8 cellular contexts compared by ENCODE assay signal in genomic region chr4:153873741-153874140, GRCh38.
"Had no signal": no experiment of that assay in that cellular context is flagged by ENCODE, and none has a peak within 500 bp of the region (broad histone marks: within the 10 kb centered on the region; RNA-seq: fewer than 3 reads in every experiment).

No MANE protein-coding gene starts in this region.

- DNase-seq: H9, HFFc6, KBM-7 had no signal

- H3K27ac Mint-ChIP-seq: GM23338, H9, HFFc6, IgD-negative memory B cell had no signal

- H3K36me3 Mint-ChIP-seq: IgD-negative memory B cell had no signal

- H3K4me2 ChIP-seq: GM23338 had no signal

- H2AFZ ChIP-seq: GM23338 had no signal

- H3K4me3 ChIP-seq: GM23338 had no signal

- ATAC-seq: GM23338, HCT116, HepG2 had no signal

- H3K4me1 Mint-ChIP-seq: IgD-negative memory B cell had no signal

- H3K4me3 Mint-ChIP-seq: GM23338, H9, HFFc6, IgD-negative memory B cell had no signal

- H3K27ac ChIP-seq: HL-60 had no signal
